8 cellular contexts compared by ENCODE assay signal in the genomic region with DNA sequence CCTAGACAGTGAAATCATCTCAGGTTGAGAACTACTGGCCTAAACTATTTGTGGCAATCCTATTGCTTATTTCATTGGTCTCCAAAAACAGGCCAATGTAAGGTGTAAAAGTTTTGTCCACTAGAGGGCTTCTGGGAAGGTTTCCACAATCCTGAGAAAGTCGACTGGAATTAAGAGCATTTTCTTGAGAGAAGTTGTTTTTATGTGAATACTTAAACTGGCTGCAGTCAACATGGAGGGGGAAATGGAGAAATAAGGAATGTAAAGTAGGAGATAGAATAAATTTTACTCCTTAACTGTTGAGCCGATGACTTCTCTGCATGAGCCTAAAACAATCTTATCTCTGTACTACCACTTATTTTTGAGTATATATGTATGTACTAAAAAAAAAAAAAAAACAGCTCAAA. TPM values are rescaled to one million over a fixed set of nuclear protein-coding genes. Genes with fewer than 3 reads are reported as not detected.
DNase-seq lines count a peak whose midpoint lies in the region; ATAC-seq and TF ChIP-seq lines count a peak whose summit lies in the region.

No MANE protein-coding gene starts in this region.

- no peaks in the 10 kb centered on the region for H3K9me2 ChIP-seq in neural cell (ENCODE audit: insufficient read depth, low read length)

- H3K4me2 ChIP-seq in neural cell (ENCODE audit: low read length), result no peak overlapping the region

- H3K9me3 ChIP-seq in neural cell (ENCODE audit: low read length), result no peaks in the 10 kb centered on the region

- H3K27ac ChIP-seq in neural cell (ENCODE audit: low read length), result no peak overlapping the region

- no peaks in the 10 kb centered on the region for H3K79me2 ChIP-seq in neural cell (replicated peaks; ENCODE audit: insufficient read depth, low read length)

- H3K27me3 ChIP-seq in neural cell (ENCODE audit: insufficient read depth, low read depth, low read length), result no peaks in the 10 kb centered on the region

- TF ChIP-seq RAD21 in neural cell (conservative IDR thresholded peaks at IDR 0.05), result peak; percentile 62

- H3K9ac ChIP-seq in neural cell (ENCODE audit: low read length), result no peak overlapping the region

- DNase-seq in A172 (ENCODE audit: low spot score) (peak; percentile 48), ELR (ENCODE audit: low read depth) (peak; percentile 76), RPMI8226 (peak; percentile 22), erythroblast (lab: John Stamatoyannopoulos, UW) (peak; percentile 54 to 72), activated gamma-delta T cell treated with Interleukin-2 at 50 U/mL for 16 hours (no peak), occipital lobe (lab: John Stamatoyannopoulos, UW) (no peak)

- no peak overlapping the region for H3K4me3 ChIP-seq in neural cell (ENCODE audit: low read length)

- no peaks in the 10 kb centered on the region for H3F3A ChIP-seq in neural cell (ENCODE audit: insufficient read depth, low read length, poor library complexity, severe bottlenecking)

- ATAC-seq in HG02870 (IDR thresholded peaks at IDR 0.05; ENCODE audit: unreplicated experiment), result peak; percentile 40

- no peaks in the 10 kb centered on the region for H4K20me1 ChIP-seq in neural cell (ENCODE audit: insufficient read depth)

- peak; percentile 69 for TF ChIP-seq CTCF in neural cell (IDR thresholded peaks at IDR 0.05; ENCODE audit: poor library complexity, severe bottlenecking)

- TF ChIP-seq POLR2A in erythroblast (IDR thresholded peaks at IDR 0.05; ENCODE audit: low read length), result no peak

- H3K36me3 ChIP-seq in neural cell (ENCODE audit: insufficient read depth, low read length), result no peaks in the 10 kb centered on the region

- no peak overlapping the region for H2AFZ ChIP-seq in neural cell (ENCODE audit: low read depth, low read length)

- no peak for TF ChIP-seq EP300 in neural cell (conservative IDR thresholded peaks at IDR 0.05; ENCODE audit: poor library complexity, severe bottlenecking)

TF ChIP-seq in neural cell, 6 proteins besides CTCF, POLR2A, EP300 and RAD21:
- TF ChIP-seq SMC3 (conservative IDR thresholded peaks at IDR 0.05; ENCODE audit: poor library complexity), result peak; percentile 72
- TF ChIP-seq POLR2AphosphoS5 (IDR thresholded peaks at IDR 0.05), result no peak

RNA-seq across cellular contexts. Expression of a gene that starts 11.0 kb away (rescaled TPM):
- 217 and 338 TPM in 2 replicates for total RNA-seq in A172 (2014; rRNA removed; shearing (Covaris generic))
- 172 and 189 TPM in 2 replicates for polyA plus RNA-seq in neural cell
- polyA minus RNA-seq in neural cell, result 246 and 268 TPM in 2 replicates
- 185 TPM for total RNA-seq in occipital lobe

RNA-seq across cellular contexts. Expression of a gene that starts 55.6 kb away (rescaled TPM):
- 67.4 and 68.4 TPM in 2 replicates for total RNA-seq in A172 (2014; rRNA removed; shearing (Covaris generic))
- 24.5 and 26.4 TPM in 2 replicates for polyA plus RNA-seq in neural cell
- 18.7 and 25.5 TPM in 2 replicates for polyA minus RNA-seq in neural cell
- 34.0 TPM for total RNA-seq in occipital lobe

Comparison
In these comparisons a context has a peak if more than half of its experiments do, and no peak if none do; other contexts are left out.
1. DNase-seq: peak in A172 (single experiment), ELR (single experiment), RPMI8226 (single experiment) and erythroblast (2 of 2); none in activated gamma-delta T cell treated with Interleukin-2 at 50 U/mL for 16 hours (single experiment) and occipital lobe (single experiment).